ENCODE assay signal across 8 cellular contexts in the genomic region with DNA sequence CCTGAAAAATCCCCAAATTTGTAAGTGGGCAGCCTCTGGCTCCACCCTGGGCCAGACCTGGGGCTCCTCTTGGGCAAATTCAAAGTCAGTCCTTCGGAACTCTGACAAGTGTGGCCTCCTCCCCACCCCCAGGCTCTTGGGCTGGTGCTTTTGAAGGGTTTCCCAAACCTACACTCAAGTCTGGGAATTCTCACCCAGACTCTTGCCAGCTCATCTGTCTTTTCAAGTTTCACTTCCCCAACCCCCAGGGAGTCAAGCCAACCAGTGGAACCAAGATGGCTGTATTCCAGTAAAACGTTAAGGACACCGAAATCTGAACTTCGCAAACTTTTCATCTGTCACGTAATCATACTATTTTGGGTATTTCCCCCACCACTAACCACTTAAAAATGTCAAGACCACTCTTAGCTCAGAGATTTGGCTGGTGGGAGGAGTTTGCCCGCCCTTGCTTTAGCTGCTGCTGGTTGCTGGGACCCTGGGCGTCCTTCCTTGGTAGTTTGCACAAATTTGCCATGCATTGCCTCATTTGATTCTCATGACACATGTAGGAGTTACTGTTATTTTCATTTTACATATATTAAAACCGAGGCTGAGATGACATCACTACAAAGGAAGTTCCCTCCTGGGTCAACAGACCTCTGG. TPM values are rescaled to one million over a fixed set of nuclear protein-coding genes. Genes with fewer than 3 reads are reported as not detected.
DNase-seq lines count a peak whose midpoint lies in the region; ATAC-seq, FAIRE-seq and TF ChIP-seq lines count a peak whose summit lies in the region.

No MANE protein-coding gene starts in this region.

- CTCF ChIA-PET in HepG2 (lab: Yijun Ruan, JAX; ENCODE audit: low intra/inter-chr PET ratio, low total read pairs) (no interaction called here), activated B cell treated with CpG ODN at 0.5 μM for 24 hours (lab: Charles Lee) (interaction anchor here (1.0 to 2.1 kb wide), 2 partner anchors 18 to 21 kb away, joined by 3 to 8 read pairs; no protein-coding TSS in a partner anchor)

- intact Hi-C loops in HepG2 (cut with micrococcal nuclease; ENCODE audit: unreplicated experiment) (no loop called here), activated B cell treated with CpG ODN at 0.5 μM for 24 hours (cut with micrococcal nuclease) (loop anchor here (1.0 to 5.0 kb wide), 4 partner anchors 65 to 787 kb away; partner anchors contain the start of gene TMED4), mucosa of descending colon (cut with DNase I, micrococcal nuclease) (no loop called here)

- H3K79me2 ChIP-seq in HepG2 (ENCODE audit: insufficient read depth, low read length) = no peaks in the 10 kb centered on the region

- H3K27ac ChIP-seq in liver (ENCODE audit: low read depth in 1 of 2, low read length in 2 of 2) = peak overlapping the region; percentile 25 to 43
- H3K27ac ChIP-seq in HepG2 (ENCODE audit: extremely low read length, insufficient read depth, low read length) = no peak overlapping the region

- H3K36me3 Mint-ChIP-seq in activated B cell treated with CpG ODN at 0.5 μM for 24 hours (ENCODE audit: low read depth) = peaks cover 66% of the 10 kb centered on the region

- H3K9me3 Mint-ChIP-seq in activated B cell treated with CpG ODN at 0.5 μM for 24 hours = no peaks in the 10 kb centered on the region

- H3K4me3 Mint-ChIP-seq in activated B cell treated with CpG ODN at 0.5 μM for 24 hours = peak overlapping the region; percentile 74

- H3K27me3 ChIP-seq in liver (ENCODE audit: control insufficient read depth in 4 of 4, insufficient read depth in 4 of 4, low read length in 3 of 4) = no peaks in the 10 kb centered on the region
- H3K27me3 ChIP-seq in HepG2 (ENCODE audit: control insufficient read depth in 1 of 2, insufficient read depth in 2 of 2, low read length in 2 of 2) = peaks cover under 1 to 4% of the 10 kb centered on the region in 2 experiments; a peak in 2 of 5 replicates

- in situ Hi-C loops in HepG2 (cut with HindIII; ENCODE audit: extremely low pct_ligation_motif_present, low pct_unique_long_range_greater_than_20kb) = no loop called here

- peak overlapping the region; percentile 92 for H3K27ac Mint-ChIP-seq in activated B cell treated with CpG ODN at 0.5 μM for 24 hours

- H3K4me2 ChIP-seq in HepG2 (ENCODE audit: low read depth, low read length) = no peak overlapping the region

- no TSS peak for BruUV-seq in HepG2 (replicated peaks; lab: Mats Ljungman, UMichigan)

- H3K36me3 ChIP-seq in liver (ENCODE audit: control insufficient read depth in 4 of 4, insufficient read depth in 3 of 4, low read depth in 1 of 4, low read length in 3 of 4) (peaks cover 5 to 30% (median 24%) of the 10 kb centered on the region in 4 donors), HepG2 (replicated peaks in 1 of 2; ENCODE audit: control insufficient read depth in 1 of 2, insufficient read depth in 2 of 2, low read length in 2 of 2) (no peaks in the 10 kb centered on the region), mucosa of descending colon (ENCODE audit: low read depth) (peaks cover 5% of the 10 kb centered on the region)

- TF ChIP-seq EP300 in HepG2 (IDR thresholded peaks at IDR 0.05; ENCODE audit: low read depth in 2 of 2, low read length in 2 of 2) (no peak), HepG2 (CRISPR knock-in tag; IDR thresholded peaks at IDR 0.05; ENCODE audit: borderline replicate concordance) (no peak)

- 70% methylated on average over 8 of the region's 8 CpGs for WGBS in liver
- 43% methylated on average over 8 of the region's 8 CpGs for WGBS in HepG2 (ENCODE audit: low lambda C conversion rate)

- H3K9ac ChIP-seq in liver (ENCODE audit: low read depth in 1 of 2, low read length in 2 of 2) = no peak overlapping the region
- H3K9ac ChIP-seq in HepG2 (ENCODE audit: insufficient read depth, low read depth, low read length) = no peak overlapping the region

- H3K4me1 Mint-ChIP-seq in activated B cell treated with CpG ODN at 0.5 μM for 24 hours = peaks cover 86% of the 10 kb centered on the region

- no peaks in the 10 kb centered on the region for H3K4me1 ChIP-seq in liver (ENCODE audit: control insufficient read depth in 4 of 4, insufficient read depth in 4 of 4, low read length in 3 of 4)
- peaks cover 22% of the 10 kb centered on the region for H3K4me1 ChIP-seq in HepG2 (ENCODE audit: insufficient read depth, low read length)
- peaks cover 15% of the 10 kb centered on the region for H3K4me1 ChIP-seq in mucosa of descending colon (ENCODE audit: low read depth)

- ATAC-seq in HepG2 (no peak), HG03196 (IDR thresholded peaks at IDR 0.05; ENCODE audit: unreplicated experiment) (peak; percentile 43), activated B cell treated with CpG ODN at 0.5 μM for 24 hours (ENCODE audit: low read depth) (peak; percentile 63), esophagus mucosa (peak; percentile 33), mucosa of descending colon (no peak)

- TF ChIP-seq RAD21 in liver (IDR thresholded peaks at IDR 0.05) (no peak), HepG2 (CRISPR knock-in tag; IDR thresholded peaks at IDR 0.05) (no peak)

- no peak for FAIRE-seq in HepG2 (lab: Jason Lieb, UNC)

- TF ChIP-seq CTCF in liver (IDR thresholded peaks at IDR 0.05; ENCODE audit: low read depth, low read length, missing input control) (no peak), HepG2 (CRISPR knock-in tag; IDR thresholded peaks at IDR 0.05) (no peak), activated B cell treated with CpG ODN at 0.5 μM for 24 hours (IDR thresholded peaks at IDR 0.05) (no peak), mucosa of descending colon (IDR thresholded peaks at IDR 0.05) (no peak)

- H3K9me3 ChIP-seq in liver (ENCODE audit: control insufficient read depth in 4 of 4, low read length in 3 of 4) (no peaks in the 10 kb centered on the region), HepG2 (ENCODE audit: low read length) (no peaks in the 10 kb centered on the region), mucosa of descending colon (no peaks in the 10 kb centered on the region)

- no peaks in the 10 kb centered on the region for H3K27me3 Mint-ChIP-seq in activated B cell treated with CpG ODN at 0.5 μM for 24 hours

- H4K20me1 ChIP-seq in HepG2 (ENCODE audit: insufficient read depth, low read length) = no peaks in the 10 kb centered on the region

- H3K4me3 ChIP-seq in liver (ENCODE audit: low read depth in 1 of 3, low read length in 3 of 3) (no peak overlapping the region), HepG2 (replicated peaks in 1 of 3; ENCODE audit: insufficient read depth in 1 of 3, low read depth in 2 of 3, low read length in 3 of 3) (no peak overlapping the region), mucosa of descending colon (no peak overlapping the region)

- POLR2A ChIA-PET in HepG2 (lab: Yijun Ruan, JAX) (no interaction called here), activated B cell treated with CpG ODN at 0.5 μM for 24 hours (lab: Charles Lee) (interaction anchor here (0.6 to 13.0 kb wide), 18 partner anchors 8 to 1054 kb away, joined by 3 to 325 read pairs (median 5); partner anchors contain the start of genes CCM2, DDX56, H2AZ2 and OGDH)

- no peak for TF ChIP-seq POLR2A in HepG2 (IDR thresholded peaks at IDR 0.05; ENCODE audit: insufficient read depth in 1 of 2, low read depth in 2 of 2, low read length in 2 of 2)

- DNase-seq in HepG2 (ENCODE audit: low spot score) (no peak), activated B cell treated with CpG ODN at 0.5 μM for 24 hours (peak; percentile 56), SHP77 treated with DMSO at 0.1 percent for 48 hours (lab: John Stamatoyannopoulos, UW) (no peak), mucosa of descending colon (no peak)
- peak; percentile 78 to 86 for DNase-seq in stimulated activated CD4-positive, alpha-beta T cell treated with anti-CD3 and anti-CD28 coated beads, Interleukin-15, amount 100 ng/mL, for 48 hours (ENCODE audit: low read depth in 2 of 2)

- no peak overlapping the region for H2AFZ ChIP-seq in HepG2 (ENCODE audit: low read length)

RNA-seq across cellular contexts. Expression of gene MYO1G, which starts 1.7 kb away (rescaled TPM):
- 1 to 10 TPM; 3.1 to 3.9 TPM for total RNA-seq in liver
- 1 to 10 TPM in 1 of 2 donors, under 1 TPM in 1; 0.56 to 1.1 TPM for polyA plus RNA-seq in liver
- 0.28 and 0.29 TPM in 2 replicates for total RNA-seq in HepG2 (2016; rRNA removed; fragmentation: Illumina TruSeq; extraction: Trizol)
- 0.09 TPM in 1 of 2 replicates, not detected in the other for total RNA-seq in HepG2 (2016; cell fraction: cytosol; rRNA removed; fragmentation: Illumina TruSeq; extraction: Trizol; ENCODE audit: low read depth)
- 0.12 and 0.22 TPM in 2 replicates for total RNA-seq in HepG2 (2016; cell fraction: insoluble cytoplasmic fraction; rRNA removed; fragmentation: Illumina TruSeq; extraction: Trizol)
- total RNA-seq in HepG2 (2016; cell fraction: membrane; rRNA removed; fragmentation: Illumina TruSeq; extraction: Trizol) = not detected in 2 replicates
- total RNA-seq in HepG2 (2016; cell fraction: nucleus; rRNA removed; fragmentation: Illumina TruSeq; extraction: Trizol) = 0.28 TPM in 1 of 2 replicates, not detected in the other
- 1.1 and 2.4 TPM in 2 replicates for polyA plus RNA-seq in HepG2 (2011; rRNA removed)
- 0.71 and 1.2 TPM in 2 replicates for polyA plus RNA-seq in HepG2 (2011; cell fraction: cytosol; rRNA removed)
- 3.8 and 5.7 TPM in 2 replicates for polyA plus RNA-seq in HepG2 (2011; cell fraction: nucleus; rRNA removed)
- polyA plus RNA-seq in HepG2 (2012) = 0.44 and 1.2 TPM in 2 replicates
- not detected in 2 replicates for polyA plus RNA-seq in HepG2 (2016; cell fraction: cytosol; fragmentation: Illumina TruSeq; extraction: Trizol; ENCODE audit: low read depth)
- 0.15 and 0.21 TPM in 2 replicates for polyA plus RNA-seq in HepG2 (2016; cell fraction: insoluble cytoplasmic fraction; fragmentation: Illumina TruSeq; extraction: Trizol; ENCODE audit: low read depth)
- 0.08 TPM in 1 of 2 replicates, not detected in the other for polyA plus RNA-seq in HepG2 (2016; cell fraction: membrane; fragmentation: Illumina TruSeq; extraction: Trizol; ENCODE audit: low read depth)
- 0.31 and 0.44 TPM in 2 replicates for polyA plus RNA-seq in HepG2 (2016; cell fraction: nucleus; fragmentation: Illumina TruSeq; extraction: Trizol; ENCODE audit: insufficient read depth, low read depth)
- 1.7 and 89.4 TPM in 2 replicates for polyA minus RNA-seq in HepG2 (2011; rRNA and poly(A)+ RNA removed; ENCODE audit: low replicate concordance)
- polyA minus RNA-seq in HepG2 (2011; cell fraction: cytosol; rRNA and poly(A)+ RNA removed) = 0.70 and 1.2 TPM in 2 replicates
- 1.4 and 2.6 TPM in 2 replicates for polyA minus RNA-seq in HepG2 (2011; cell fraction: nucleus; rRNA and poly(A)+ RNA removed)
- total RNA-seq in activated B cell treated with CpG ODN at 0.5 μM for 24 hours = 143 and 154 TPM in 2 replicates
- 1.1 TPM for total RNA-seq in esophagus mucosa
- 1 to 10 TPM; 3.8 to 6.9 (median 3.9) TPM for total RNA-seq in mucosa of descending colon

RNA-seq across cellular contexts. Expression of gene CCM2, which starts 19.5 kb away (rescaled TPM):
- total RNA-seq in liver (10 to 100 TPM; 26.3 to 48.4 TPM), HepG2 (2016; rRNA removed; fragmentation: Illumina TruSeq; extraction: Trizol) (14.2 and 15.8 TPM in 2 replicates), activated B cell treated with CpG ODN at 0.5 μM for 24 hours (83.8 and 89.0 TPM in 2 replicates), esophagus mucosa (17.8 TPM), mucosa of descending colon (10 to 100 TPM; 33.4 to 43.8 (median 35.8) TPM)
- polyA plus RNA-seq in liver (10 to 100 TPM; 46.6 to 65.0 TPM), HepG2 (2011; rRNA removed) (13.7 and 20.8 TPM in 2 replicates)
- total RNA-seq in HepG2 (2016; cell fraction: cytosol; rRNA removed; fragmentation: Illumina TruSeq; extraction: Trizol; ENCODE audit: low read depth) = 18.2 and 19.1 TPM in 2 replicates
- 12.5 and 16.6 TPM in 2 replicates for total RNA-seq in HepG2 (2016; cell fraction: insoluble cytoplasmic fraction; rRNA removed; fragmentation: Illumina TruSeq; extraction: Trizol)
- 37.4 and 37.5 TPM in 2 replicates for total RNA-seq in HepG2 (2016; cell fraction: membrane; rRNA removed; fragmentation: Illumina TruSeq; extraction: Trizol)
- total RNA-seq in HepG2 (2016; cell fraction: nucleus; rRNA removed; fragmentation: Illumina TruSeq; extraction: Trizol) = 9.5 and 10.1 TPM in 2 replicates
- polyA plus RNA-seq in HepG2 (2011; cell fraction: cytosol; rRNA removed) = 13.4 and 18.8 TPM in 2 replicates
- polyA plus RNA-seq in HepG2 (2011; cell fraction: nucleus; rRNA removed) = 21.0 and 23.0 TPM in 2 replicates
- polyA plus RNA-seq in HepG2 (2012) = 10.2 and 13.2 TPM in 2 replicates
- polyA plus RNA-seq in HepG2 (2016; cell fraction: cytosol; fragmentation: Illumina TruSeq; extraction: Trizol; ENCODE audit: low read depth) = 25.8 and 27.8 TPM in 2 replicates
- polyA plus RNA-seq in HepG2 (2016; cell fraction: insoluble cytoplasmic fraction; fragmentation: Illumina TruSeq; extraction: Trizol; ENCODE audit: low read depth) = 14.5 and 18.7 TPM in 2 replicates
- 34.2 and 39.7 TPM in 2 replicates for polyA plus RNA-seq in HepG2 (2016; cell fraction: membrane; fragmentation: Illumina TruSeq; extraction: Trizol; ENCODE audit: low read depth)
- 20.6 and 22.6 TPM in 2 replicates for polyA plus RNA-seq in HepG2 (2016; cell fraction: nucleus; fragmentation: Illumina TruSeq; extraction: Trizol; ENCODE audit: insufficient read depth, low read depth)
- polyA minus RNA-seq in HepG2 (2011; rRNA and poly(A)+ RNA removed; ENCODE audit: low replicate concordance) = 18.9 and 30.7 TPM in 2 replicates
- polyA minus RNA-seq in HepG2 (2011; cell fraction: cytosol; rRNA and poly(A)+ RNA removed) = 8.0 and 10.6 TPM in 2 replicates
- polyA minus RNA-seq in HepG2 (2011; cell fraction: nucleus; rRNA and poly(A)+ RNA removed) = 3.9 and 8.0 TPM in 2 replicates

Comparison
In these comparisons a context has a peak if more than half of its experiments do, and no peak if none do; other contexts are left out.
1. ATAC-seq: peak in HG03196 (single experiment), activated B cell treated with CpG ODN at 0.5 μM for 24 hours (single experiment) and esophagus mucosa (single experiment); none in HepG2 (single experiment) and mucosa of descending colon (single experiment).
2. DNase-seq: peak in activated B cell treated with CpG ODN at 0.5 μM for 24 hours (single experiment) and stimulated activated CD4-positive, alpha-beta T cell treated with anti-CD3 and anti-CD28 coated beads, Interleukin-15, amount 100 ng/mL, for 48 hours (2 of 2); none in HepG2 (single experiment), SHP77 treated with DMSO at 0.1 percent for 48 hours (single experiment) and mucosa of descending colon (0 of 3).
3. RNA of gene MYO1G, which starts 1.7 kb away (total RNA-seq): 143 to 154 TPM in activated B cell treated with CpG ODN at 0.5 μM for 24 hours; 3.1 to 3.9 TPM in liver, 3.8 to 6.9 TPM in mucosa of descending colon, 1.1 TPM in esophagus mucosa (single experiment) and 0.09 to 0.29 TPM in HepG2; every median in the first group is over 10 times any median in the second.